In the genomic region with DNA sequence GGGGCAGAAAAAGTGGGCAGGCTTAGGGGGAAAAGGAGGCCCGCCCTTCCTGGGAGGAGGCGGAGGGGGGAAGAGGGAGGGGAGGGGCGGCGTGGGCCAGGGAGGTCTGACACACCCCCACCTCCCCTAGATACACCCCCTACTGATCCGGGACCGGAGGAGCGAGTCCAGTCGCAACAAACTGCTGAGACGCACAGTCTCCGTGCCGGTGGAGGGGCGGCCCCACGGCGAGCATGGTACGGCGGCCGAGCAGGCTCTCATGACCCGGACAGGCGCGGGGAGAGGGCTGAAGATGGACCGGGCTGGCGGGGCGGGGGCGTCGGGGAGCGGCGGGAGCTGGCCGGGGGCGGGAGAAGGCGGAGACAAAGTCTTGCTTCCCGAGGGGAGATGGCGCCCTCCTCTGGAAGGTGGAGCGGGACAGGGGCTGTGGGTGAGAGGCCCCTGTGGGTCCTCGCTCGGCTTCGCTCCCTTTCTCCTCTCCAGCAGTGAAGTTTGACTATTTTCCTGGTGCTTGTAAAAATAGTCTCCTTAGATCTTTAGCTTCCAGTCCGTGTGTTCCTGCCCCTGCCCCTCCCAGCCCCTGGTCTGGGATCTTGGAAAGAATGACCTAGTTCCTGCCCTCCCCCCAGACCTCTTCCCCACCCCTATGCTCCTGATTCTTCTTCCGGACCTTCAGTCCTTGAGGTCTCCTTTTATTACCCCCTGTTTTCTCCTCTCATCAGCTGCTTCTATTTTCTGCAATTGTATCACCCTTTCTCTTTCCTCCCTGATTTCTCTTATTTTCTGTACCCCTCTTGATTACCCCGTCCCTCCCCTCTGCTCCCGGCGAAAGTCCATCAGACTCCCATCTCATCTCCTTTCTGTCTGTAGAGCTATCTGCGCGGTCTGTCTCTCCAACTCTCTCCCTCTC, we compare ENCODE assay signal across 8 cellular contexts. TPM values are rescaled to one million over a fixed set of nuclear protein-coding genes. Genes with fewer than 3 reads are reported as not detected.
DNase-seq lines count a peak whose midpoint lies in the region; ATAC-seq, FAIRE-seq and TF ChIP-seq lines count a peak whose summit lies in the region.

No MANE protein-coding gene starts in this region.

- H3K27me3 ChIP-seq in neural progenitor cell = no peaks in the 10 kb centered on the region

- peak overlapping the region; percentile 89 to 98 for H3K27ac ChIP-seq in A549
- H3K27ac ChIP-seq in neural progenitor cell = peak overlapping the region; percentile 66

- TF ChIP-seq RAD21 in A549 (conservative IDR thresholded peaks at IDR 0.05 in 1 of 2, IDR thresholded peaks at IDR 0.05 in 1 of 2) (peak; percentile 63 to 75), Ishikawa (IDR thresholded peaks at IDR 0.05; ENCODE audit: low read depth) (peak; percentile 65)

- peaks cover 10% of the 10 kb centered on the region for H3K27me3 Mint-ChIP-seq in neural progenitor cell (ENCODE audit: insufficient read depth, low read depth)

- H3K4me3 ChIP-seq in A549 = peak overlapping the region; percentile 69
- H3K4me3 ChIP-seq in fibroblast of villous mesenchyme (ENCODE audit: low read depth, low read length) = peak overlapping the region; percentile 79
- H3K4me3 ChIP-seq in neural progenitor cell = peak overlapping the region; percentile 54

- TF ChIP-seq POLR2A in A549 (IDR thresholded peaks at IDR 0.05; ENCODE audit: low read length) = peak; percentile 33
- TF ChIP-seq POLR2A in GM18505 (IDR thresholded peaks at IDR 0.05; ENCODE audit: borderline replicate concordance, extremely low read depth, insufficient read depth, insufficient read length) = peak; percentile 71

- H4K20me1 ChIP-seq in neural progenitor cell (ENCODE audit: low read depth) = peaks cover 44% of the 10 kb centered on the region

- no peak overlapping the region for H2AFZ ChIP-seq in neural progenitor cell (replicated peaks)

- H3K36me3 ChIP-seq in neural progenitor cell = no peaks in the 10 kb centered on the region

- CTCF ChIA-PET in A549 (lab: Yijun Ruan, JAX) = interaction anchor here (0.6 to 2.7 kb wide), 28 partner anchors 9 to 260 kb away, joined by 3 to 24 read pairs (median 4); a partner anchor contains a TSS

- peak; percentile 64 for TF ChIP-seq CTCF in A549 (IDR thresholded peaks at IDR 0.05)
- peak; percentile 59 for TF ChIP-seq CTCF in fibroblast of villous mesenchyme (IDR thresholded peaks at IDR 0.05; ENCODE audit: insufficient read depth, low read depth, low read length)
- peak; percentile 65 for TF ChIP-seq CTCF in neural progenitor cell (IDR thresholded peaks at IDR 0.05)

- H3K79me2 ChIP-seq in neural progenitor cell (ENCODE audit: low read depth) = peaks cover 92% of the 10 kb centered on the region

- no peak for FAIRE-seq in A549 (lab: Jason Lieb, UNC)

- no peak for TF ChIP-seq EP300 in A549 (IDR thresholded peaks at IDR 0.05)
- 0 out of 2 replicates have a peak, but pooled peaks have one; percentile 28 for TF ChIP-seq EP300 in Ishikawa (IDR thresholded peaks at IDR 0.05; ENCODE audit: borderline replicate concordance)

- peaks cover 14% of the 10 kb centered on the region for H3K36me3 Mint-ChIP-seq in neural progenitor cell

- H3K4me2 ChIP-seq in A549 = peak overlapping the region; percentile 90
- peak overlapping the region; percentile 89 for H3K4me2 ChIP-seq in neural progenitor cell

- peaks cover 55% of the 10 kb centered on the region for H3F3A ChIP-seq in neural progenitor cell (ENCODE audit: low read depth)

- peak overlapping the region; percentile 92 for H3K27ac Mint-ChIP-seq in neural progenitor cell

- H3K4me3 Mint-ChIP-seq in neural progenitor cell = peak overlapping the region; percentile 92

- WGBS in A549 (ENCODE audit: missing lambda C conversion rate) = under 1% methylated on average over 14 of the region's 43 CpGs

- H3K9me3 ChIP-seq in A549 (no peaks in the 10 kb centered on the region), neural progenitor cell (ENCODE audit: low read depth) (no peaks in the 10 kb centered on the region)

- H3K9me3 Mint-ChIP-seq in neural progenitor cell = no peaks in the 10 kb centered on the region

- DNase-seq in A549 (ENCODE audit: low read depth in 1 of 2, low spot score in 1 of 2) (peak; percentile 83 to 90), SHP77 (lab: John Stamatoyannopoulos, UW) (peak; percentile 69 to 84), activated gamma-delta T cell treated with Interleukin-2 at 50 U/mL for 16 hours (peak; percentile 79), fibroblast of villous mesenchyme (ENCODE audit: low read depth) (peak; percentile 88), neural progenitor cell (ENCODE audit: low spot score) (peak; percentile 92), stromal cell of bone marrow (ENCODE audit: low read depth) (peak; percentile 64)

- peaks cover 82% of the 10 kb centered on the region for H3K4me1 Mint-ChIP-seq in neural progenitor cell

- no peak overlapping the region for H3K9ac ChIP-seq in neural progenitor cell

- H3K4me1 ChIP-seq in A549 = peaks cover 37% of the 10 kb centered on the region
- peaks cover 48% of the 10 kb centered on the region for H3K4me1 ChIP-seq in neural progenitor cell

- ATAC-seq in A549 (peak; percentile 68 to 87), GM18505 (IDR thresholded peaks at IDR 0.05; ENCODE audit: unreplicated experiment) (no peak)

- POLR2A ChIA-PET in A549 (lab: Yijun Ruan, JAX) = interaction anchor here (0.6 to 1.6 kb wide), 9 partner anchors 8 to 154 kb away, joined by 3 to 11 read pairs (median 5); a partner anchor contains a TSS

TF ChIP-seq in A549, 52 proteins besides CTCF, POLR2A, EP300 and RAD21 (continues in another document):
- TF ChIP-seq CHD2 (IDR thresholded peaks at IDR 0.05; ENCODE audit: low read length, partially characterized antibody) = no peak
- peak; percentile 48; the same call in 2 of the 3 replicates for TF ChIP-seq SMC3 (IDR thresholded peaks at IDR 0.05)
- no peak for TF ChIP-seq CHD4 (IDR thresholded peaks at IDR 0.05; ENCODE audit: borderline replicate concordance)
- no peak for TF ChIP-seq TP53 (CRISPR knock-in tag; IDR thresholded peaks at IDR 0.05)
- TF ChIP-seq MAZ (IDR thresholded peaks at IDR 0.05; ENCODE audit: borderline replicate concordance, low read depth, low read length) = peak; percentile 60; the same call in 1 of the 2 replicates
- TF ChIP-seq ZNF302 (CRISPR knock-in tag; IDR thresholded peaks at IDR 0.05) = no peak
- TF ChIP-seq RFX5 (IDR thresholded peaks at IDR 0.05) = no peak
- TF ChIP-seq KDM5A (IDR thresholded peaks at IDR 0.05) = peak; percentile 65

TF ChIP-seq in Ishikawa, 13 proteins besides CTCF, POLR2A, EP300 and RAD21 (continues in another document):
- TF ChIP-seq CREB1 (IDR thresholded peaks at IDR 0.05; ENCODE audit: low read depth) (no peak), NFIC (IDR thresholded peaks at IDR 0.05) (no peak), EGR1 (IDR thresholded peaks at IDR 0.05) (peak; percentile 81), YY1 (IDR thresholded peaks at IDR 0.05; ENCODE audit: low read depth) (0 out of 2 replicates have a peak, but pooled peaks have one; percentile 20), TAF1 (IDR thresholded peaks at IDR 0.05; ENCODE audit: low read depth) (no peak; the same call in 1 of the 2 replicates)

RNA-seq across cellular contexts. Expression of a gene that starts 6.1 kb away (rescaled TPM):
- 2.2 and 3.6 TPM in 2 replicates for polyA plus RNA-seq in A549 (2011; rRNA removed)
- 3.3 and 4.1 TPM in 2 replicates for polyA plus RNA-seq in A549 (2012; cell fraction: cytosol; rRNA removed)
- 15.8 and 16.4 TPM in 2 replicates for polyA plus RNA-seq in A549 (2012; cell fraction: nucleus; rRNA removed)
- 6.9 to 10.8 TPM (median 9.2 TPM) in 3 replicates for polyA plus RNA-seq in A549 (2017; fragmentation: RNase III; extraction: RNeasy Plus Mini Kit Qiagen cat#74134 plus additional on column Dnase treatment)
- polyA minus RNA-seq in A549 (2011; rRNA and poly(A)+ RNA removed) = 1.5 and 2.3 TPM in 2 replicates
- 6.4 and 7.8 TPM in 2 replicates for total RNA-seq in fibroblast of villous mesenchyme
- total RNA-seq in neural progenitor cell (ENCODE audit: low replicate concordance) = 14.1 and 29.7 TPM in 2 replicates

RNA-seq across cellular contexts. Expression of a gene that starts 8.0 kb away (rescaled TPM):
- polyA plus RNA-seq in A549 (2011; rRNA removed) = 98.9 and 106 TPM in 2 replicates
- polyA plus RNA-seq in A549 (2012; cell fraction: cytosol; rRNA removed) = 203 and 209 TPM in 2 replicates
- polyA plus RNA-seq in A549 (2012; cell fraction: nucleus; rRNA removed) = 194 and 236 TPM in 2 replicates
- polyA plus RNA-seq in A549 (2017; fragmentation: RNase III; extraction: RNeasy Plus Mini Kit Qiagen cat#74134 plus additional on column Dnase treatment) = 171 to 175 TPM (median 172 TPM) in 3 replicates
- polyA minus RNA-seq in A549 (2011; rRNA and poly(A)+ RNA removed) = 52.4 and 69.0 TPM in 2 replicates
- total RNA-seq in fibroblast of villous mesenchyme = 155 and 201 TPM in 2 replicates
- total RNA-seq in neural progenitor cell (ENCODE audit: low replicate concordance) = 118 and 186 TPM in 2 replicates

RNA-seq across cellular contexts. Expression of a gene that starts 15.1 kb away (rescaled TPM):
- polyA plus RNA-seq in A549 (2011; rRNA removed) = 14.0 and 21.2 TPM in 2 replicates
- polyA plus RNA-seq in A549 (2012; cell fraction: cytosol; rRNA removed) = 16.8 and 18.5 TPM in 2 replicates
- 69.5 and 80.6 TPM in 2 replicates for polyA plus RNA-seq in A549 (2012; cell fraction: nucleus; rRNA removed)
- 16.6 to 21.6 TPM (median 21.4 TPM) in 3 replicates for polyA plus RNA-seq in A549 (2017; fragmentation: RNase III; extraction: RNeasy Plus Mini Kit Qiagen cat#74134 plus additional on column Dnase treatment)
- 10.6 and 13.2 TPM in 2 replicates for polyA minus RNA-seq in A549 (2011; rRNA and poly(A)+ RNA removed)
- total RNA-seq in fibroblast of villous mesenchyme = 21.6 and 30.2 TPM in 2 replicates
- total RNA-seq in neural progenitor cell (ENCODE audit: low replicate concordance) = 25.6 and 55.8 TPM in 2 replicates

RNA-seq across cellular contexts. Expression of a gene that starts 28.5 kb away (rescaled TPM):
- polyA plus RNA-seq in A549 (2011; rRNA removed) (6.9 and 9.5 TPM in 2 replicates), A549 (2017; fragmentation: RNase III; extraction: RNeasy Plus Mini Kit Qiagen cat#74134 plus additional on column Dnase treatment) (9.1 to 9.9 TPM (median 9.5 TPM) in 3 replicates)
- polyA plus RNA-seq in A549 (2012; cell fraction: cytosol; rRNA removed) = 3.2 and 4.1 TPM in 2 replicates
- polyA plus RNA-seq in A549 (2012; cell fraction: nucleus; rRNA removed) = 7.9 and 9.2 TPM in 2 replicates
- 13.9 and 18.0 TPM in 2 replicates for polyA minus RNA-seq in A549 (2011; rRNA and poly(A)+ RNA removed)
- total RNA-seq in fibroblast of villous mesenchyme (4.7 and 5.2 TPM in 2 replicates), neural progenitor cell (ENCODE audit: low replicate concordance) (10.2 and 12.7 TPM in 2 replicates)

RNA-seq across cellular contexts. Expression of a gene that starts 34.3 kb away (rescaled TPM):
- polyA plus RNA-seq in A549 (2011; rRNA removed) = 23.0 and 23.9 TPM in 2 replicates
- 46.2 and 51.0 TPM in 2 replicates for polyA plus RNA-seq in A549 (2012; cell fraction: cytosol; rRNA removed)
- polyA plus RNA-seq in A549 (2012; cell fraction: nucleus; rRNA removed) = 75.5 and 83.0 TPM in 2 replicates
- 29.1 to 33.7 TPM (median 30.5 TPM) in 3 replicates for polyA plus RNA-seq in A549 (2017; fragmentation: RNase III; extraction: RNeasy Plus Mini Kit Qiagen cat#74134 plus additional on column Dnase treatment)
- polyA minus RNA-seq in A549 (2011; rRNA and poly(A)+ RNA removed) = 33.4 TPM in 2 replicates
- total RNA-seq in fibroblast of villous mesenchyme = 20.0 and 34.5 TPM in 2 replicates
- 93.9 and 179 TPM in 2 replicates for total RNA-seq in neural progenitor cell (ENCODE audit: low replicate concordance)
